1 cellular context compared by ENCODE assay signal in the genomic region with DNA sequence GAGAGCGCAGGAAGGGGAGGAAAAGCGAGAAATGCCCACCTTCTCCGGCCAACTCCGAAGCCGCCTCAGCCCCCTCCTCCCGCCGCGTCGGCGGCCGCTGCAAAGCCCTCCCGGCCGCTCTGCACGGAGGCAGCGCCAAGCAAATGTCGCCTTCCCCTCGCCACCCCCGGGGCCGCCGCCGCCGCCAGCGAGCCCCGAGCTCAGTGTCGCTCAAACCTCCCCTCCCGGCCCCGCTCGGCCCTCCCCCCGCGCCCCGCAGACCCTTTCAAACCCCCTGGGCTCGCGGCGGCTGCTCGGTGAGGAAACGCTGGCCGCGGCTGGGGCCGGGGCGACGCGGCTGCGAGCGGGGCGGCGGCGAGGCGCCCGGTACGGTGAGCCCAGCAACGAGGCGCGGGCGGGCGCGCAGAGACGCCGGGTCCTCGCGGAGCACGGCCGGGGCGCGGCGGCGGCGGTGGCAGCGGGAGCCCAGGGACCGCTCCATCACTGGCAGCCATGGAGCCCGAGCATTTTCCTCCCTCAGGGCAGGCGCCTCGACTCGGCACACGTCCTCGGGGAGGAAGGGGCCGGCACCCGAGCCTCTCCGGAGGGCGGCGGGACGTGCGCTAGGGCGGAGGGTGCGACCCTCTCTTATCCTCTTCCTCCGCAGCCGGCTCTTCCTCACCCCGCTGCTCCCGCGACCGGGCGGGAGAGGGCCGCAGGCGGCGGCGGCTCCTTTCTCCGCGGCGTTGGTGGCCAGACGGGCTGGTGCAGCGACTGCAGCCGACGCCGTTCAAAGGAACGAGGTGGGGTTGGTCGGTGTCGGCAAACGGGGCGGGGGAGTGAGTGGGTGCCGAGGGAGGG.
TF ChIP-seq lines count a peak whose summit lies in the region.

No MANE protein-coding gene starts in this region.

TF ChIP-seq in K562, 482 proteins besides CTCF, POLR2A, EP300 and RAD21 (continued from another document and continues in another):
- peak; percentile 43 for TF ChIP-seq PCBP1 (IDR thresholded peaks at IDR 0.05; ENCODE audit: low read depth, low read length, poor library complexity, severe bottlenecking)
- TF ChIP-seq CCNT2 (IDR thresholded peaks at IDR 0.05; ENCODE audit: borderline replicate concordance, extremely low read depth, insufficient read length, low read depth, low read length): no peak
- no peak for TF ChIP-seq C11orf30 (IDR thresholded peaks at IDR 0.05; ENCODE audit: low read depth)
- no peak for TF ChIP-seq ZNF41 (CRISPR knock-in tag; conservative IDR thresholded peaks at IDR 0.05)
- no peak for TF ChIP-seq POLR2B (IDR thresholded peaks at IDR 0.05; ENCODE audit: low read depth, partially characterized antibody)
- TF ChIP-seq SMARCC2 (IDR thresholded peaks at IDR 0.05; ENCODE audit: low read depth): no peak
- no peak for TF ChIP-seq NELFE (IDR thresholded peaks at IDR 0.05; ENCODE audit: insufficient read depth, insufficient read length)
- TF ChIP-seq ZNF124 (CRISPR knock-in tag; IDR thresholded peaks at IDR 0.05): no peak
- TF ChIP-seq, protein P1, sequence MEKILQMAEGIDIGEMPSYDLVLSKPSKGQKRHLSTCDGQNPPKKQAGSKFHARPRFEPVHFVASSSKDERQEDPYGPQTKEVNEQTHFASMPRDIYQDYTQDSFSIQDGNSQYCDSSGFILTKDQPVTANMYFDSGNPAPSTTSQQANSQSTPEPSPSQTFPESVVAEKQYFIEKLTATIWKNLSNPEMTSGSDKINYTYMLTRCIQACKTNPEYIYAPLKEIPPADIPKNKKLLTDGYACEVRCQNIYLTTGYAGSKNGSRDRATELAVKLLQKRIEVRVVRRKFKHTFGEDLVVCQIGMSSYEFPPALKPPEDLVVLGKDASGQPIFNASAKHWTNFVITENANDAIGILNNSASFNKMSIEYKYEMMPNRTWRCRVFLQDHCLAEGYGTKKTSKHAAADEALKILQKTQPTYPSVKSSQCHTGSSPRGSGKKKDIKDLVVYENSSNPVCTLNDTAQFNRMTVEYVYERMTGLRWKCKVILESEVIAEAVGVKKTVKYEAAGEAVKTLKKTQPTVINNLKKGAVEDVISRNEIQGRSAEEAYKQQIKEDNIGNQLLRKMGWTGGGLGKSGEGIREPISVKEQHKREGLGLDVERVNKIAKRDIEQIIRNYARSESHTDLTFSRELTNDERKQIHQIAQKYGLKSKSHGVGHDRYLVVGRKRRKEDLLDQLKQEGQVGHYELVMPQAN (IDR thresholded peaks at IDR 0.05; ENCODE audit: borderline replicate concordance): no peak
- no peak for TF ChIP-seq FOXM1 (IDR thresholded peaks at IDR 0.05; ENCODE audit: low read depth)
- no peak for TF ChIP-seq FOXM1 (CRISPR knock-in tag; IDR thresholded peaks at IDR 0.05; ENCODE audit: low read depth)
- TF ChIP-seq, protein P2, sequence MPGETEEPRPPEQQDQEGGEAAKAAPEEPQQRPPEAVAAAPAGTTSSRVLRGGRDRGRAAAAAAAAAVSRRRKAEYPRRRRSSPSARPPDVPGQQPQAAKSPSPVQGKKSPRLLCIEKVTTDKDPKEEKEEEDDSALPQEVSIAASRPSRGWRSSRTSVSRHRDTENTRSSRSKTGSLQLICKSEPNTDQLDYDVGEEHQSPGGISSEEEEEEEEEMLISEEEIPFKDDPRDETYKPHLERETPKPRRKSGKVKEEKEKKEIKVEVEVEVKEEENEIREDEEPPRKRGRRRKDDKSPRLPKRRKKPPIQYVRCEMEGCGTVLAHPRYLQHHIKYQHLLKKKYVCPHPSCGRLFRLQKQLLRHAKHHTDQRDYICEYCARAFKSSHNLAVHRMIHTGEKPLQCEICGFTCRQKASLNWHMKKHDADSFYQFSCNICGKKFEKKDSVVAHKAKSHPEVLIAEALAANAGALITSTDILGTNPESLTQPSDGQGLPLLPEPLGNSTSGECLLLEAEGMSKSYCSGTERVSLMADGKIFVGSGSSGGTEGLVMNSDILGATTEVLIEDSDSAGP (CRISPR knock-in tag; IDR thresholded peaks at IDR 0.05): no peak
- TF ChIP-seq RBM15 (IDR thresholded peaks at IDR 0.05; ENCODE audit: insufficient read depth, low read length): no peak
- TF ChIP-seq, protein P3, sequence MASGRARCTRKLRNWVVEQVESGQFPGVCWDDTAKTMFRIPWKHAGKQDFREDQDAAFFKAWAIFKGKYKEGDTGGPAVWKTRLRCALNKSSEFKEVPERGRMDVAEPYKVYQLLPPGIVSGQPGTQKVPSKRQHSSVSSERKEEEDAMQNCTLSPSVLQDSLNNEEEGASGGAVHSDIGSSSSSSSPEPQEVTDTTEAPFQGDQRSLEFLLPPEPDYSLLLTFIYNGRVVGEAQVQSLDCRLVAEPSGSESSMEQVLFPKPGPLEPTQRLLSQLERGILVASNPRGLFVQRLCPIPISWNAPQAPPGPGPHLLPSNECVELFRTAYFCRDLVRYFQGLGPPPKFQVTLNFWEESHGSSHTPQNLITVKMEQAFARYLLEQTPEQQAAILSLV (tag; IDR thresholded peaks at IDR 0.05): no peak
- TF ChIP-seq SP2 (IDR thresholded peaks at IDR 0.05; ENCODE audit: extremely low read depth, low read depth, low read length, poor library complexity, severe bottlenecking): no peak
- no peak for TF ChIP-seq ZNF212 (CRISPR knock-in tag; IDR thresholded peaks at IDR 0.05)
- TF ChIP-seq XRCC3 (IDR thresholded peaks at IDR 0.05): no peak
- no peak for TF ChIP-seq NFIX (CRISPR knock-in tag; IDR thresholded peaks at IDR 0.05; ENCODE audit: low read depth)
- peak; percentile 2; the same call in 1 of the 2 replicates for TF ChIP-seq ZFX (CRISPR knock-in tag; IDR thresholded peaks at IDR 0.05)
- TF ChIP-seq ETV6 (IDR thresholded peaks at IDR 0.05; ENCODE audit: borderline replicate concordance in 1 of 2, low read depth in 2 of 2, low read length in 1 of 2): no peak
- TF ChIP-seq ETV6 (CRISPR knock-in tag; IDR thresholded peaks at IDR 0.05; ENCODE audit: borderline replicate concordance): no peak
- no peak for TF ChIP-seq ASH1L (IDR thresholded peaks at IDR 0.05; ENCODE audit: borderline replicate concordance, low read depth, partially characterized antibody)
- peak; percentile 19; the same call in 1 of the 2 replicates for TF ChIP-seq DPF2 (IDR thresholded peaks at IDR 0.05)
- TF ChIP-seq POLR2G (IDR thresholded peaks at IDR 0.05; ENCODE audit: low read depth, low read length): peak; percentile 61; the same call in 1 of the 2 replicates
- no peak for TF ChIP-seq MEIS2 (IDR thresholded peaks at IDR 0.05; ENCODE audit: partially characterized antibody)
- TF ChIP-seq ZNF696 (CRISPR knock-in tag; conservative IDR thresholded peaks at IDR 0.05): no peak
- no peak for TF ChIP-seq ZEB2 (IDR thresholded peaks at IDR 0.05)
- TF ChIP-seq, protein P4, sequence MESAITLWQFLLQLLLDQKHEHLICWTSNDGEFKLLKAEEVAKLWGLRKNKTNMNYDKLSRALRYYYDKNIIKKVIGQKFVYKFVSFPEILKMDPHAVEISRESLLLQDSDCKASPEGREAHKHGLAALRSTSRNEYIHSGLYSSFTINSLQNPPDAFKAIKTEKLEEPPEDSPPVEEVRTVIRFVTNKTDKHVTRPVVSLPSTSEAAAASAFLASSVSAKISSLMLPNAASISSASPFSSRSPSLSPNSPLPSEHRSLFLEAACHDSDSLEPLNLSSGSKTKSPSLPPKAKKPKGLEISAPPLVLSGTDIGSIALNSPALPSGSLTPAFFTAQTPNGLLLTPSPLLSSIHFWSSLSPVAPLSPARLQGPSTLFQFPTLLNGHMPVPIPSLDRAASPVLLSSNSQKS (CRISPR knock-in tag; IDR thresholded peaks at IDR 0.05): no peak
- no peak for TF ChIP-seq MCM3 (IDR thresholded peaks at IDR 0.05)
- TF ChIP-seq NCOA6 (IDR thresholded peaks at IDR 0.05): peak; percentile 53; the same call in 1 of the 2 replicates
- TF ChIP-seq DDX20 (tag; IDR thresholded peaks at IDR 0.05; ENCODE audit: low read depth): no peak
- TF ChIP-seq HDAC8 (tag; IDR thresholded peaks at IDR 0.05): no peak
- TF ChIP-seq, protein P5, sequence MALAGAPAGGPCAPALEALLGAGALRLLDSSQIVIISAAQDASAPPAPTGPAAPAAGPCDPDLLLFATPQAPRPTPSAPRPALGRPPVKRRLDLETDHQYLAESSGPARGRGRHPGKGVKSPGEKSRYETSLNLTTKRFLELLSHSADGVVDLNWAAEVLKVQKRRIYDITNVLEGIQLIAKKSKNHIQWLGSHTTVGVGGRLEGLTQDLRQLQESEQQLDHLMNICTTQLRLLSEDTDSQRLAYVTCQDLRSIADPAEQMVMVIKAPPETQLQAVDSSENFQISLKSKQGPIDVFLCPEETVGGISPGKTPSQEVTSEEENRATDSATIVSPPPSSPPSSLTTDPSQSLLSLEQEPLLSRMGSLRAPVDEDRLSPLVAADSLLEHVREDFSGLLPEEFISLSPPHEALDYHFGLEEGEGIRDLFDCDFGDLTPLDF (CRISPR knock-in tag; IDR thresholded peaks at IDR 0.05): no peak
- TF ChIP-seq POLR2AphosphoS5 (IDR thresholded peaks at IDR 0.05; ENCODE audit: control insufficient read depth, insufficient read depth, low read depth, low read length): no peak
- TF ChIP-seq, protein P6, sequence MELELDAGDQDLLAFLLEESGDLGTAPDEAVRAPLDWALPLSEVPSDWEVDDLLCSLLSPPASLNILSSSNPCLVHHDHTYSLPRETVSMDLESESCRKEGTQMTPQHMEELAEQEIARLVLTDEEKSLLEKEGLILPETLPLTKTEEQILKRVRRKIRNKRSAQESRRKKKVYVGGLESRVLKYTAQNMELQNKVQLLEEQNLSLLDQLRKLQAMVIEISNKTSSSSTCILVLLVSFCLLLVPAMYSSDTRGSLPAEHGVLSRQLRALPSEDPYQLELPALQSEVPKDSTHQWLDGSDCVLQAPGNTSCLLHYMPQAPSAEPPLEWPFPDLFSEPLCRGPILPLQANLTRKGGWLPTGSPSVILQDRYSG (tag; conservative IDR thresholded peaks at IDR 0.05; ENCODE audit: low read depth): no peak
- TF ChIP-seq PRPF4 (IDR thresholded peaks at IDR 0.05; ENCODE audit: insufficient read depth, low read depth, low read length, poor library complexity, severe bottlenecking): no peak
- no peak for TF ChIP-seq NCOA1 (IDR thresholded peaks at IDR 0.05; ENCODE audit: low read depth)
- TF ChIP-seq, protein P7, sequence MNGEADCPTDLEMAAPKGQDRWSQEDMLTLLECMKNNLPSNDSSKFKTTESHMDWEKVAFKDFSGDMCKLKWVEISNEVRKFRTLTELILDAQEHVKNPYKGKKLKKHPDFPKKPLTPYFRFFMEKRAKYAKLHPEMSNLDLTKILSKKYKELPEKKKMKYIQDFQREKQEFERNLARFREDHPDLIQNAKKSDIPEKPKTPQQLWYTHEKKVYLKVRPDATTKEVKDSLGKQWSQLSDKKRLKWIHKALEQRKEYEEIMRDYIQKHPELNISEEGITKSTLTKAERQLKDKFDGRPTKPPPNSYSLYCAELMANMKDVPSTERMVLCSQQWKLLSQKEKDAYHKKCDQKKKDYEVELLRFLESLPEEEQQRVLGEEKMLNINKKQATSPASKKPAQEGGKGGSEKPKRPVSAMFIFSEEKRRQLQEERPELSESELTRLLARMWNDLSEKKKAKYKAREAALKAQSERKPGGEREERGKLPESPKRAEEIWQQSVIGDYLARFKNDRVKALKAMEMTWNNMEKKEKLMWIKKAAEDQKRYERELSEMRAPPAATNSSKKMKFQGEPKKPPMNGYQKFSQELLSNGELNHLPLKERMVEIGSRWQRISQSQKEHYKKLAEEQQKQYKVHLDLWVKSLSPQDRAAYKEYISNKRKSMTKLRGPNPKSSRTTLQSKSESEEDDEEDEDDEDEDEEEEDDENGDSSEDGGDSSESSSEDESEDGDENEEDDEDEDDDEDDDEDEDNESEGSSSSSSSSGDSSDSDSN (IDR thresholded peaks at IDR 0.05; ENCODE audit: borderline replicate concordance in 1 of 2, low read depth in 2 of 2, low read length in 2 of 2): 0 out of 4 replicates have a peak, but pooled peaks of 1 of the 2 experiments have one; percentile 28
- TF ChIP-seq, protein P8, sequence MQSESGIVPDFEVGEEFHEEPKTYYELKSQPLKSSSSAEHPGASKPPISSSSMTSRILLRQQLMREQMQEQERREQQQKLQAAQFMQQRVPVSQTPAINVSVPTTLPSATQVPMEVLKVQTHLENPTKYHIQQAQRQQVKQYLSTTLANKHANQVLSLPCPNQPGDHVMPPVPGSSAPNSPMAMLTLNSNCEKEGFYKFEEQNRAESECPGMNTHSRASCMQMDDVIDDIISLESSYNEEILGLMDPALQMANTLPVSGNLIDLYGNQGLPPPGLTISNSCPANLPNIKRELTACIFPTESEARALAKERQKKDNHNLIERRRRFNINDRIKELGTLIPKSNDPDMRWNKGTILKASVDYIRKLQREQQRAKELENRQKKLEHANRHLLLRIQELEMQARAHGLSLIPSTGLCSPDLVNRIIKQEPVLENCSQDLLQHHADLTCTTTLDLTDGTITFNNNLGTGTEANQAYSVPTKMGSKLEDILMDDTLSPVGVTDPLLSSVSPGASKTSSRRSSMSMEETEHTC (IDR thresholded peaks at IDR 0.05): no peak
- TF ChIP-seq ZNF23 (CRISPR knock-in tag; IDR thresholded peaks at IDR 0.05): no peak
- no peak for TF ChIP-seq NRF1 (conservative IDR thresholded peaks at IDR 0.05 in 1 of 2, IDR thresholded peaks at IDR 0.05 in 1 of 2)
- no peak for TF ChIP-seq CBFB (CRISPR knock-in tag; IDR thresholded peaks at IDR 0.05)
- TF ChIP-seq MTA1 (IDR thresholded peaks at IDR 0.05; ENCODE audit: borderline replicate concordance): no peak
- TF ChIP-seq, protein P9, sequence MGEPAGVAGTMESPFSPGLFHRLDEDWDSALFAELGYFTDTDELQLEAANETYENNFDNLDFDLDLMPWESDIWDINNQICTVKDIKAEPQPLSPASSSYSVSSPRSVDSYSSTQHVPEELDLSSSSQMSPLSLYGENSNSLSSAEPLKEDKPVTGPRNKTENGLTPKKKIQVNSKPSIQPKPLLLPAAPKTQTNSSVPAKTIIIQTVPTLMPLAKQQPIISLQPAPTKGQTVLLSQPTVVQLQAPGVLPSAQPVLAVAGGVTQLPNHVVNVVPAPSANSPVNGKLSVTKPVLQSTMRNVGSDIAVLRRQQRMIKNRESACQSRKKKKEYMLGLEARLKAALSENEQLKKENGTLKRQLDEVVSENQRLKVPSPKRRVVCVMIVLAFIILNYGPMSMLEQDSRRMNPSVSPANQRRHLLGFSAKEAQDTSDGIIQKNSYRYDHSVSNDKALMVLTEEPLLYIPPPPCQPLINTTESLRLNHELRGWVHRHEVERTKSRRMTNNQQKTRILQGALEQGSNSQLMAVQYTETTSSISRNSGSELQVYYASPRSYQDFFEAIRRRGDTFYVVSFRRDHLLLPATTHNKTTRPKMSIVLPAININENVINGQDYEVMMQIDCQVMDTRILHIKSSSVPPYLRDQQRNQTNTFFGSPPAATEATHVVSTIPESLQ (CRISPR knock-in tag; IDR thresholded peaks at IDR 0.05): no peak
- no peak for TF ChIP-seq TFAM (CRISPR knock-in tag; conservative IDR thresholded peaks at IDR 0.05)
- no peak for TF ChIP-seq PML (IDR thresholded peaks at IDR 0.05; ENCODE audit: low read length)
- TF ChIP-seq, protein P10, sequence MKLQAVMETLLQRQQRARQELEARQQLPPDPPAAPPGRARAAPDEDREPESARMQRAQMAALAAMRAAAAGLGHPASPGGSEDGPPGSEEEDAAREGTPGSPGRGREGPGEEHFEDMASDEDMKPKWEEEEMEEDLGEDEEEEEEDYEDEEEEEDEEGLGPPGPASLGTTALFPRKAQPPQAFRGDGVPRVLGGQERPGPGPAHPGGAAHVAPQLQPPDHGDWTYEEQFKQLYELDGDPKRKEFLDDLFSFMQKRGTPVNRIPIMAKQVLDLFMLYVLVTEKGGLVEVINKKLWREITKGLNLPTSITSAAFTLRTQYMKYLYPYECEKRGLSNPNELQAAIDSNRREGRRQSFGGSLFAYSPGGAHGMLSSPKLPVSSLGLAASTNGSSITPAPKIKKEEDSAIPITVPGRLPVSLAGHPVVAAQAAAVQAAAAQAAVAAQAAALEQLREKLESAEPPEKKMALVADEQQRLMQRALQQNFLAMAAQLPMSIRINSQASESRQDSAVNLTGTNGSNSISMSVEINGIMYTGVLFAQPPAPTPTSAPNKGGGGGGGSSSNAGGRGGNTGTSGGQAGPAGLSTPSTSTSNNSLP (IDR thresholded peaks at IDR 0.05; ENCODE audit: borderline replicate concordance, low read depth, low read length): no peak
- TF ChIP-seq ZFP1 (CRISPR knock-in tag; IDR thresholded peaks at IDR 0.05): no peak
